Comparison of ENCODE assay signal across 27 cellular contexts in the genomic region with DNA sequence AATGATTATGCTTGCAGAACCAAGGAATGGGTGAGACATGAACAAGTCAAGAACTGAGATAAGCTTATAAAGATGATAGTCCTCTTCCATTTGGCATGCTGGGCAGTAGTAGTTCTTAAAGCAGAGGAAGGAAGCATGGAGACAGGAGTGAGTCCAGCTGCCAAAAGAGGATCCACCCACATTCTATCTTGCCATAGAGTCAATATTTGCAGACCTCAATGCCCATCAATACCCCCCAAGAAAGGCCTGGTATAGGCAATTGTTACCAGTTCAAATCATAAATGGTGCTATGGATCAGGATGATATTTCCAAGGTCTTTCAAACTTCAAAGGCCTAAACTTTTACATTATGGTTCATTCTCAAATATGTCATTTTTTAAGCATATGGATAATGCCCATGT. TPM values are rescaled to one million over a fixed set of nuclear protein-coding genes. Genes with fewer than 3 reads are reported as not detected.
DNase-seq lines count a peak whose midpoint lies in the region; ATAC-seq, FAIRE-seq and TF ChIP-seq lines count a peak whose summit lies in the region.
"Had no signal": no experiment of that assay in that cellular context is flagged by ENCODE, and none has a peak within 500 bp of the region (broad histone marks: within the 10 kb centered on the region; RNA-seq: fewer than 3 reads in every experiment).

No MANE protein-coding gene starts in this region.

- FAIRE-seq in frontal cortex (lab: Jason Lieb, UNC): no peak
- FAIRE-seq: GM12892, H54 had no signal

- H3K4me2 ChIP-seq in SK-N-SH: peak overlapping the region; percentile 80
- H3K4me2 ChIP-seq in Loucy (ENCODE audit: low read depth, low read length, poor library complexity, severe bottlenecking): peak overlapping the region; percentile 60

- H3K27ac Mint-ChIP-seq in dendritic cell treated with granulocyte-macrophage colony-stimulating factor and Interleukin-4, amounts not matched to agents 40 ng/mL and 50 ng/mL, for 4 days: peak overlapping the region; percentile 64
- peak overlapping the region; percentile 0 for H3K27ac Mint-ChIP-seq in stimulated activated effector memory CD8-positive, alpha-beta T cell treated with anti-CD3 and anti-CD28 coated beads, Interleukin-12 subunit alpha, Interleukin-12 subunit beta, amount 100 ng/mL, for 72 hours
- H3K27ac Mint-ChIP-seq in natural killer cell: no peak overlapping the region

- H3F3A ChIP-seq in SK-N-SH (replicated peaks; ENCODE audit: insufficient read depth): peaks cover 59% of the 10 kb centered on the region
- no peaks in the 10 kb centered on the region for H3F3A ChIP-seq in Loucy (ENCODE audit: low read depth)

- H3K4me1 Mint-ChIP-seq in dendritic cell treated with granulocyte-macrophage colony-stimulating factor and Interleukin-4, amounts not matched to agents 40 ng/mL and 50 ng/mL, for 4 days (ENCODE audit: low read depth): peaks cover 57% of the 10 kb centered on the region
- peaks cover 42% of the 10 kb centered on the region for H3K4me1 Mint-ChIP-seq in stimulated activated effector memory CD8-positive, alpha-beta T cell treated with anti-CD3 and anti-CD28 coated beads, Interleukin-12 subunit alpha, Interleukin-12 subunit beta, amount 100 ng/mL, for 72 hours
- H3K4me1 Mint-ChIP-seq in natural killer cell: peaks cover 57 to 60% of the 10 kb centered on the region in 2 donors

- H3K9me3 ChIP-seq in SK-N-SH: no peaks in the 10 kb centered on the region
- no peaks in the 10 kb centered on the region for H3K9me3 ChIP-seq in Loucy (ENCODE audit: insufficient read depth, low read depth, low read length)
- H3K9me3 ChIP-seq: BE2C, SJSA1 had no signal

- intact Hi-C loops in dendritic cell treated with granulocyte-macrophage colony-stimulating factor and Interleukin-4, amounts not matched to agents 40 ng/mL and 50 ng/mL, for 4 days (cut with micrococcal nuclease): loop anchor here (5.0 kb wide), 1 partner anchor 63 kb away; no protein-coding TSS in a partner anchor
- intact Hi-C loops in natural killer cell (cut with micrococcal nuclease): no loop called here

- no peaks in the 10 kb centered on the region for H3K9me2 ChIP-seq in SK-N-SH
- no peaks in the 10 kb centered on the region for H3K9me2 ChIP-seq in Loucy (replicated peaks; ENCODE audit: low read depth, low read length)

- peaks cover 15 to 39% of the 10 kb centered on the region in 2 experiments for H3K36me3 ChIP-seq in SK-N-SH (replicated peaks in 1 of 2; ENCODE audit: control insufficient read depth in 1 of 2, insufficient read depth in 2 of 2, low read length in 1 of 2)
- H3K36me3 ChIP-seq in Loucy (ENCODE audit: insufficient read depth, low read length): no peaks in the 10 kb centered on the region
- H3K36me3 ChIP-seq: BE2C had no signal

- H2AFZ ChIP-seq in SK-N-SH (ENCODE audit: low read depth): no peak overlapping the region
- H2AFZ ChIP-seq in Loucy (ENCODE audit: low read length): no peak overlapping the region

- no peak for DNase-seq in SK-N-SH
- DNase-seq in stimulated activated effector memory CD8-positive, alpha-beta T cell treated with anti-CD3 and anti-CD28 coated beads, Interleukin-12 subunit alpha, Interleukin-12 subunit beta, amount 100 ng/mL, for 72 hours (ENCODE audit: low spot score in 2 of 2): no peak
- DNase-seq in natural killer cell: no peak
- no peak for DNase-seq in frontal cortex (ENCODE audit: low spot score in 2 of 2)
- DNase-seq: 8988T; ACHN; BE2C; CD8-positive, alpha-beta memory T cell; DMS79 treated with DMSO at 0.1 percent for 48 hours; GF-D8; Karpas-422; MV-4-11; NCI-H1105; NCI-H1436 treated with DMSO at 0.1 percent for 48 hours; NCI-H2029; NCI-H446 treated with DMSO at 0.1 percent for 48 hours; NCI-H526; NCI-H82; Right ventricle myocardium superior; RPMI8226 had no signal

- peak overlapping the region; percentile 72 for H3K4me3 Mint-ChIP-seq in dendritic cell treated with granulocyte-macrophage colony-stimulating factor and Interleukin-4, amounts not matched to agents 40 ng/mL and 50 ng/mL, for 4 days
- H3K4me3 Mint-ChIP-seq in stimulated activated effector memory CD8-positive, alpha-beta T cell treated with anti-CD3 and anti-CD28 coated beads, Interleukin-12 subunit alpha, Interleukin-12 subunit beta, amount 100 ng/mL, for 72 hours: no peak overlapping the region
- H3K4me3 Mint-ChIP-seq in natural killer cell: no peak overlapping the region
- H3K4me3 Mint-ChIP-seq: CD14-positive monocyte; CD8-positive, alpha-beta memory T cell had no signal

- H3K27me3 ChIP-seq in SK-N-SH (ENCODE audit: insufficient read depth): no peaks in the 10 kb centered on the region
- H3K27me3 ChIP-seq in Loucy (ENCODE audit: insufficient read depth, low read length, poor library complexity, severe bottlenecking): no peaks in the 10 kb centered on the region
- H3K27me3 ChIP-seq: BE2C, SJSA1 had no signal

- peaks cover 5% of the 10 kb centered on the region; the same call in 1 of the 2 replicates for H4K20me1 ChIP-seq in SK-N-SH (ENCODE audit: insufficient read depth)
- no peaks in the 10 kb centered on the region for H4K20me1 ChIP-seq in Loucy (ENCODE audit: insufficient read depth, low read length, poor library complexity, severe bottlenecking)

- peak overlapping the region in 1 of 2 experiments; percentile 2; a peak in 1 of 4 replicates for H3K4me3 ChIP-seq in SK-N-SH (ENCODE audit: low read depth in 2 of 2, low read length in 1 of 2)
- peak overlapping the region; percentile 30 for H3K4me3 ChIP-seq in Loucy (ENCODE audit: low read length, poor library complexity, severe bottlenecking)
- H3K4me3 ChIP-seq: SJSA1 had no signal

- H3K27ac ChIP-seq in SK-N-SH (ENCODE audit: low read depth in 2 of 2, low read length in 1 of 2): peak overlapping the region in 1 of 2 experiments; percentile 97; a peak in 1 of 4 replicates
- H3K27ac ChIP-seq: SJSA1 had no signal

- H3K27me3 Mint-ChIP-seq in dendritic cell treated with granulocyte-macrophage colony-stimulating factor and Interleukin-4, amounts not matched to agents 40 ng/mL and 50 ng/mL, for 4 days: no peaks in the 10 kb centered on the region
- H3K27me3 Mint-ChIP-seq in natural killer cell (ENCODE audit: low read depth in 2 of 2): no peaks in the 10 kb centered on the region

- H3K79me2 ChIP-seq in SK-N-SH (ENCODE audit: insufficient read depth) (peaks cover 97% of the 10 kb centered on the region), Loucy (ENCODE audit: insufficient read depth, low read length) (peaks cover 64% of the 10 kb centered on the region)

- no peak for TF ChIP-seq EP300 in SK-N-SH (IDR thresholded peaks at IDR 0.05; ENCODE audit: borderline replicate concordance in 1 of 2, low read depth in 1 of 2, low read length in 1 of 2)

- H3K9ac ChIP-seq in SK-N-SH (no peak overlapping the region), Loucy (ENCODE audit: low read depth, low read length, poor library complexity, severe bottlenecking) (peak overlapping the region; percentile 25)

- no peak for TF ChIP-seq RAD21 in SK-N-SH (IDR thresholded peaks at IDR 0.05; ENCODE audit: low read length)

- H3K4me1 ChIP-seq in SK-N-SH (ENCODE audit: control insufficient read depth in 1 of 2, insufficient read depth in 2 of 2, low read depth in 1 of 2, low read length in 1 of 2): peaks cover 0 to 41% of the 10 kb centered on the region in 2 experiments; a peak in 1 of 4 replicates
- peaks cover 60% of the 10 kb centered on the region for H3K4me1 ChIP-seq in Loucy (ENCODE audit: insufficient read depth, low read length, poor library complexity, severe bottlenecking)
- H3K4me1 ChIP-seq: BE2C had no signal

- TF ChIP-seq CTCF in SK-N-SH (IDR thresholded peaks at IDR 0.05): no peak
- no peak for TF ChIP-seq CTCF in Loucy (conservative IDR thresholded peaks at IDR 0.05; ENCODE audit: low read length)
- TF ChIP-seq CTCF in natural killer cell (IDR thresholded peaks at IDR 0.05): no peak

- H3K9me3 Mint-ChIP-seq in dendritic cell treated with granulocyte-macrophage colony-stimulating factor and Interleukin-4, amounts not matched to agents 40 ng/mL and 50 ng/mL, for 4 days: no peaks in the 10 kb centered on the region
- H3K9me3 Mint-ChIP-seq in stimulated activated effector memory CD8-positive, alpha-beta T cell treated with anti-CD3 and anti-CD28 coated beads, Interleukin-12 subunit alpha, Interleukin-12 subunit beta, amount 100 ng/mL, for 72 hours: no peaks in the 10 kb centered on the region
- H3K9me3 Mint-ChIP-seq in natural killer cell: no peaks in the 10 kb centered on the region
- H3K9me3 Mint-ChIP-seq: CD8-positive, alpha-beta memory T cell had no signal

- CTCF ChIA-PET in SK-N-SH (lab: Yijun Ruan, JAX): interaction anchor here (0.6 kb wide), 1 partner anchor 19 kb away, joined by 3 read pairs; no protein-coding TSS in a partner anchor

- POLR2A ChIA-PET in SK-N-SH (lab: Yijun Ruan, JAX): no interaction called here

- ATAC-seq in SK-N-SH treated with all-trans-retinoic acid at 6 μM for 48 hours (no peak), natural killer cell (no peak)
- ATAC-seq in stimulated activated effector memory CD8-positive, alpha-beta T cell treated with anti-CD3 and anti-CD28 coated beads, Interleukin-12 subunit alpha, Interleukin-12 subunit beta, amount 100 ng/mL, for 72 hours: no peak

- peaks cover 91% of the 10 kb centered on the region for H3K36me3 Mint-ChIP-seq in dendritic cell treated with granulocyte-macrophage colony-stimulating factor and Interleukin-4, amounts not matched to agents 40 ng/mL and 50 ng/mL, for 4 days (ENCODE audit: low read depth)
- peaks cover 14% of the 10 kb centered on the region for H3K36me3 Mint-ChIP-seq in stimulated activated effector memory CD8-positive, alpha-beta T cell treated with anti-CD3 and anti-CD28 coated beads, Interleukin-12 subunit alpha, Interleukin-12 subunit beta, amount 100 ng/mL, for 72 hours
- no peaks in the 10 kb centered on the region for H3K36me3 Mint-ChIP-seq in natural killer cell

TF ChIP-seq in SK-N-SH, 30 proteins besides CTCF, POLR2A, EP300 and RAD21 (continues in another document):
- TF ChIP-seq SIN3A (IDR thresholded peaks at IDR 0.05; ENCODE audit: borderline replicate concordance, low read depth, low read length) (no peak), NFIC (IDR thresholded peaks at IDR 0.05; ENCODE audit: borderline replicate concordance) (no peak), EZH2phosphoT487 (IDR thresholded peaks at IDR 0.05; ENCODE audit: borderline replicate concordance, low read depth) (no peak), MEF2A (IDR thresholded peaks at IDR 0.05; ENCODE audit: borderline replicate concordance, low read depth) (no peak), MXI1 (IDR thresholded peaks at IDR 0.05; ENCODE audit: low read depth, low read length) (no peak)

TF ChIP-seq in SK-N-SH treated with all-trans-retinoic acid at 6 μM for 48 hours, 23 proteins besides CTCF, POLR2A, EP300 and RAD21 (continues in another document):
- TF ChIP-seq BACH2 (CRISPR knock-in tag; IDR thresholded peaks at IDR 0.05; ENCODE audit: borderline replicate concordance): no peak
- no peak for TF ChIP-seq ZNF70 (CRISPR knock-in tag; IDR thresholded peaks at IDR 0.05)
- TF ChIP-seq RARB (CRISPR knock-in tag; IDR thresholded peaks at IDR 0.05): no peak
- no peak for TF ChIP-seq ZFP3 (CRISPR knock-in tag; IDR thresholded peaks at IDR 0.05)
- no peak for TF ChIP-seq ESRRG (CRISPR knock-in tag; IDR thresholded peaks at IDR 0.05)
- no peak for TF ChIP-seq ARNTL (CRISPR knock-in tag; IDR thresholded peaks at IDR 0.05; ENCODE audit: borderline replicate concordance, low read depth)

RNA-seq across cellular contexts. Expression of a gene that starts 4.8 kb away (rescaled TPM):
- polyA plus RNA-seq in SK-N-SH (2012; rRNA removed): 25.0 and 32.8 TPM in 2 replicates
- polyA plus RNA-seq in SK-N-SH (2012; cell fraction: cytosol; rRNA removed): 38.9 and 45.2 TPM in 2 replicates
- 10.2 and 20.0 TPM in 2 replicates for polyA plus RNA-seq in SK-N-SH (2012; cell fraction: nucleus; rRNA removed)
- total RNA-seq in natural killer cell (10 to 100 TPM; 11.5 to 12.5 (median 11.8) TPM), frontal cortex (10.2 TPM)

Comparison
In these comparisons a context has a peak if more than half of its experiments do, and no peak if none do; other contexts are left out.
1. H3K27ac Mint-ChIP-seq: peak in dendritic cell treated with granulocyte-macrophage colony-stimulating factor and Interleukin-4, amounts not matched to agents 40 ng/mL and 50 ng/mL, for 4 days (single experiment) and stimulated activated effector memory CD8-positive, alpha-beta T cell treated with anti-CD3 and anti-CD28 coated beads, Interleukin-12 subunit alpha, Interleukin-12 subunit beta, amount 100 ng/mL, for 72 hours (single experiment); none in natural killer cell (0 of 2).